15 cellular contexts compared by ENCODE assay signal in the genomic region with DNA sequence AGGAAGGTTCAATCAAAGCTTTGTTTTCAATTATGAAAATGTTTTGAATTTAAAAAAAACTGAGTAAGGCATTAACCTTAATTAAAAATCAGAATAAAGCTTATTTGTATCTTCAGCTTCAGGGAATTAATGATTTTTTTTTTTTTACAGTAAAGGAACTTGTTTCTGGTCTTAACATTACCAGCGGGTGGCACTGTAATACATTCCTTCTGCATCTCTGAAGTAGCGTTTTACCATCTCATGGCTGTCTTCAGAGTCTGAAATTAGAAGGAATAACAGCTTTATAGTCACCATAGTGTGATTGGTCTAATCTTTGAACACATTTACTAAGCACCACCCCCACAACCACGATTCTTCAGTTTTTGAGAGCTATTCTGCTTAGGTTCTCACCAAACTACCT.
DNase-seq lines count a peak whose midpoint lies in the region; ATAC-seq, FAIRE-seq and TF ChIP-seq lines count a peak whose summit lies in the region.
"Had no signal": no experiment of that assay in that cellular context is flagged by ENCODE, and none has a peak within 500 bp of the region (broad histone marks: within the 10 kb centered on the region; RNA-seq: fewer than 3 reads in every experiment).

No MANE protein-coding gene starts in this region.

- TF ChIP-seq CTCF in liver (IDR thresholded peaks at IDR 0.05; ENCODE audit: low read depth, low read length, missing input control) (no peak), HepG2 (CRISPR knock-in tag; IDR thresholded peaks at IDR 0.05) (no peak)

- POLR2A ChIA-PET in HepG2 (lab: Yijun Ruan, JAX): no interaction called here

- intact Hi-C loops in HepG2 (cut with micrococcal nuclease; ENCODE audit: unreplicated experiment): no loop called here

- DNase-seq in HepG2 (ENCODE audit: low spot score): no peak
- DNase-seq in adipocyte (ENCODE audit: low read depth): peak; percentile 55
- peak; percentile 47 for DNase-seq in kidney tubule cell (ENCODE audit: low spot score)
- no peak for DNase-seq in NCI-H226
- DNase-seq: activated CD4-positive, alpha-beta T cell treated with anti-CD3 and anti-CD28 coated beads for 48 hours; activated naive CD4-positive, alpha-beta T cell treated with anti-CD3 and anti-CD28 coated beads, Interleukin-2, amount 50 U/mL, for 16 hours; effector memory CD4-positive, alpha-beta T cell; NCI-H1694 treated with DMSO at 0.1 percent for 48 hours; posterior cingulate gyrus; transverse colon had no signal

- peaks cover 0 to 4% (median 0%) of the 10 kb centered on the region in 4 donors for H3K27me3 ChIP-seq in liver (ENCODE audit: control insufficient read depth in 4 of 4, insufficient read depth in 4 of 4, low read length in 3 of 4)
- no peaks in the 10 kb centered on the region for H3K27me3 ChIP-seq in HepG2 (ENCODE audit: control insufficient read depth in 1 of 2, insufficient read depth in 2 of 2, low read length in 2 of 2)
- peaks cover 16% of the 10 kb centered on the region for H3K27me3 ChIP-seq in adipocyte (replicated peaks; ENCODE audit: control insufficient read depth, insufficient read depth, low read length)
- H3K27me3 ChIP-seq: transverse colon had no signal

- BruUV-seq in HepG2 (replicated peaks; lab: Mats Ljungman, UMichigan): no TSS peak

- peaks cover 0 to 26% (median 18%) of the 10 kb centered on the region in 4 donors for H3K4me1 ChIP-seq in liver (ENCODE audit: control insufficient read depth in 4 of 4, insufficient read depth in 4 of 4, low read length in 3 of 4)
- H3K4me1 ChIP-seq in HepG2 (ENCODE audit: insufficient read depth, low read length): no peaks in the 10 kb centered on the region
- H3K4me1 ChIP-seq in adipocyte (ENCODE audit: control insufficient read depth, insufficient read depth, low read length): no peaks in the 10 kb centered on the region
- H3K4me1 ChIP-seq: transverse colon had no signal

- H3K27ac ChIP-seq in liver (ENCODE audit: low read depth in 1 of 2, low read length in 2 of 2): no peak overlapping the region
- no peak overlapping the region for H3K27ac ChIP-seq in HepG2 (ENCODE audit: extremely low read length, insufficient read depth, low read length)
- H3K27ac ChIP-seq: transverse colon had no signal

- WGBS in liver: 10% methylated on average over 3 of the region's 3 CpGs
- 4% methylated on average over 3 of the region's 3 CpGs for WGBS in HepG2 (ENCODE audit: low lambda C conversion rate)

- TF ChIP-seq RAD21 in liver (IDR thresholded peaks at IDR 0.05) (peak; percentile 44 to 53), HepG2 (CRISPR knock-in tag; IDR thresholded peaks at IDR 0.05) (no peak)

- in situ Hi-C loops in HepG2 (cut with HindIII; ENCODE audit: extremely low pct_ligation_motif_present, low pct_unique_long_range_greater_than_20kb): no loop called here

- CTCF ChIA-PET in HepG2 (lab: Yijun Ruan, JAX; ENCODE audit: low intra/inter-chr PET ratio, low total read pairs): no interaction called here

- H2AFZ ChIP-seq in HepG2 (ENCODE audit: low read length): no peak overlapping the region

- no peaks in the 10 kb centered on the region for H3K79me2 ChIP-seq in HepG2 (ENCODE audit: insufficient read depth, low read length)

- no peak overlapping the region for H3K4me2 ChIP-seq in HepG2 (ENCODE audit: low read depth, low read length)

- H4K20me1 ChIP-seq in HepG2 (ENCODE audit: insufficient read depth, low read length): no peaks in the 10 kb centered on the region

- ATAC-seq in HepG2 (no peak), HG03095 (IDR thresholded peaks at IDR 0.05; ENCODE audit: unreplicated experiment) (no peak), HG03460 (IDR thresholded peaks at IDR 0.05; ENCODE audit: unreplicated experiment) (no peak), GM21423 (IDR thresholded peaks at IDR 0.05; ENCODE audit: unreplicated experiment) (no peak)
- ATAC-seq: Right ventricle myocardium inferior had no signal

- no peak overlapping the region for H3K9ac ChIP-seq in liver (ENCODE audit: low read depth in 1 of 2, low read length in 2 of 2)
- no peak overlapping the region for H3K9ac ChIP-seq in HepG2 (ENCODE audit: insufficient read depth, low read depth, low read length)
- H3K9ac ChIP-seq in adipocyte (ENCODE audit: low read length): no peak overlapping the region

- H3K4me3 ChIP-seq in liver (ENCODE audit: low read depth in 1 of 3, low read length in 3 of 3) (no peak overlapping the region), HepG2 (replicated peaks in 1 of 3; ENCODE audit: insufficient read depth in 1 of 3, low read depth in 2 of 3, low read length in 3 of 3) (no peak overlapping the region), adipocyte (ENCODE audit: low read length) (no peak overlapping the region)
- H3K4me3 ChIP-seq: transverse colon had no signal

- TF ChIP-seq EP300 in HepG2 (IDR thresholded peaks at IDR 0.05; ENCODE audit: low read depth in 2 of 2, low read length in 2 of 2) (no peak), HepG2 (CRISPR knock-in tag; IDR thresholded peaks at IDR 0.05; ENCODE audit: borderline replicate concordance) (no peak)

- H3K36me3 ChIP-seq in liver (ENCODE audit: control insufficient read depth in 4 of 4, insufficient read depth in 3 of 4, low read depth in 1 of 4, low read length in 3 of 4): no peaks in the 10 kb centered on the region
- no peaks in the 10 kb centered on the region for H3K36me3 ChIP-seq in HepG2 (replicated peaks in 1 of 2; ENCODE audit: control insufficient read depth in 1 of 2, insufficient read depth in 2 of 2, low read length in 2 of 2)
- no peaks in the 10 kb centered on the region for H3K36me3 ChIP-seq in adipocyte (ENCODE audit: control insufficient read depth, insufficient read depth, low read length, severe bottlenecking)
- H3K36me3 ChIP-seq: transverse colon had no signal

- FAIRE-seq in HepG2 (lab: Jason Lieb, UNC): no peak

- H3K9me3 ChIP-seq in liver (ENCODE audit: control insufficient read depth in 4 of 4, low read length in 3 of 4) (no peaks in the 10 kb centered on the region), HepG2 (ENCODE audit: low read length) (no peaks in the 10 kb centered on the region), adipocyte (ENCODE audit: control insufficient read depth, low read length) (no peaks in the 10 kb centered on the region)
- H3K9me3 ChIP-seq: transverse colon had no signal

- TF ChIP-seq POLR2A in HepG2 (IDR thresholded peaks at IDR 0.05; ENCODE audit: insufficient read depth in 1 of 2, low read depth in 2 of 2, low read length in 2 of 2): no peak

TF ChIP-seq in liver, 16 proteins besides CTCF, POLR2A, EP300 and RAD21 (continues in another document):
- no peak for TF ChIP-seq RXRA (IDR thresholded peaks at IDR 0.05)
- TF ChIP-seq HNF4A (conservative IDR thresholded peaks at IDR 0.05): no peak
- no peak for TF ChIP-seq YY1 (IDR thresholded peaks at IDR 0.05)
- TF ChIP-seq FOXA2 (IDR thresholded peaks at IDR 0.05): no peak
- no peak for TF ChIP-seq SP1 (IDR thresholded peaks at IDR 0.05)
- no peak for TF ChIP-seq ATF3 (IDR thresholded peaks at IDR 0.05)
- TF ChIP-seq JUND (IDR thresholded peaks at IDR 0.05): no peak
- no peak for TF ChIP-seq GABPA (IDR thresholded peaks at IDR 0.05 in 1 of 2, conservative IDR thresholded peaks at IDR 0.05 in 1 of 2)
- no peak for TF ChIP-seq EGR1 (IDR thresholded peaks at IDR 0.05; ENCODE audit: low read depth in 2 of 2)
- TF ChIP-seq MAX (IDR thresholded peaks at IDR 0.05): no peak
- no peak for TF ChIP-seq NR2F2 (IDR thresholded peaks at IDR 0.05)

TF ChIP-seq in HepG2, 621 proteins besides CTCF, POLR2A, EP300 and RAD21:
- no peak for TF ChIP-seq ZBTB43 (CRISPR knock-in tag; conservative IDR thresholded peaks at IDR 0.05)
- no peak for TF ChIP-seq ZNF792 (CRISPR knock-in tag; IDR thresholded peaks at IDR 0.05)
- TF ChIP-seq RXRB (CRISPR knock-in tag; IDR thresholded peaks at IDR 0.05; ENCODE audit: borderline replicate concordance): no peak
- no peak for TF ChIP-seq TP53 (CRISPR knock-in tag; conservative IDR thresholded peaks at IDR 0.05)
- TF ChIP-seq NFE2L2 (IDR thresholded peaks at IDR 0.05; ENCODE audit: low read length): no peak
- no peak for TF ChIP-seq CBX1 (IDR thresholded peaks at IDR 0.05; ENCODE audit: low read depth)
- no peak for TF ChIP-seq ZNF138 (CRISPR knock-in tag; IDR thresholded peaks at IDR 0.05; ENCODE audit: low read depth)
- TF ChIP-seq NFE2L1 (CRISPR knock-in tag; IDR thresholded peaks at IDR 0.05; ENCODE audit: borderline replicate concordance): no peak
- no peak for TF ChIP-seq ZNF543 (CRISPR knock-in tag; IDR thresholded peaks at IDR 0.05)
- no peak for TF ChIP-seq JARID2 (CRISPR knock-in tag; IDR thresholded peaks at IDR 0.05; ENCODE audit: insufficient replicate concordance)
- TF ChIP-seq ATF7-NPFF (CRISPR knock-in tag; IDR thresholded peaks at IDR 0.05; ENCODE audit: low read depth): no peak
- no peak for TF ChIP-seq ZNF691 (CRISPR knock-in tag; IDR thresholded peaks at IDR 0.05; ENCODE audit: borderline replicate concordance, low read depth)

Comparison
In these comparisons a context has a peak if more than half of its experiments do, and no peak if none do; other contexts are left out.
1. DNase-seq: peak in adipocyte (single experiment) and kidney tubule cell (single experiment); none in HepG2 (single experiment) and NCI-H226 (single experiment).